In the genomic region with DNA sequence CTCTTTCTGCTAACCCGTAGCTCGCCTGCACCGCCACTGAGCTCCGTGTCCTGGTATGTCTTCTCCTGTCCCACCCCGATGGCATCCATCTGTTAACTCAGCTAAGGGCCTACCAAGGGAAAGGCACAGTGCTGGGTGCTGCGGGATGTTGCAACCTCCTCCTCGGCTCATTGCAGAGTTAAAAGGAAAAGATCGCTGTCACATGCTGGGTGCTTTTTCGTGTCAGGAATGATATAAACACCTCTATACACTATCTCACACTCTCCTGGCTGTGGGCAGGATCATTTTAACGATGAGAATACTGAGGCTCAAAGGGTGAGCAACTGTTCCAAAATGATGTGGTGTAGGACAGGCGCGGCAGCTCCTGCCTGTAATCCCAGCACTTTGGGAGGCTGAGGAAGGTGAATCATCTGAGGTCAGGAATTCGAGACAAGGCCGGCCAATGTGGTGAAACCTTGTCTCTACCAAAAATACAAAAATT, we compare ENCODE assay signal across 13 cellular contexts. TPM values are rescaled to one million over a fixed set of nuclear protein-coding genes. Genes with fewer than 3 reads are reported as not detected.
DNase-seq lines count a peak whose midpoint lies in the region; ATAC-seq and TF ChIP-seq lines count a peak whose summit lies in the region.
"Had no signal": no experiment of that assay in that cellular context is flagged by ENCODE, and none has a peak within 500 bp of the region (broad histone marks: within the 10 kb centered on the region; RNA-seq: fewer than 3 reads in every experiment).

No MANE protein-coding gene starts in this region.

- no TSS peak for BruUV-seq in mammary epithelial cell (replicated peaks; lab: Mats Ljungman, UMichigan)

- dilution Hi-C loops in mammary epithelial cell (cut with HindIII; ENCODE audit: low sequenced_read_pairs): loop anchor here (5.0 kb wide), 1 partner anchor 41 kb away; no protein-coding TSS in a partner anchor

- no peak overlapping the region for H2AFZ ChIP-seq in mammary epithelial cell (ENCODE audit: low read depth, low read length)

- H4K20me1 ChIP-seq in mammary epithelial cell (ENCODE audit: insufficient read depth, low read length): no peaks in the 10 kb centered on the region

- H3K4me1 ChIP-seq in mammary epithelial cell (ENCODE audit: insufficient read depth, low read length): peaks cover 53% of the 10 kb centered on the region
- H3K4me1 ChIP-seq in mucosa of rectum (ENCODE audit: control insufficient read depth in 2 of 2, insufficient read depth in 2 of 2, low read length in 2 of 2): peaks cover 9 to 12% of the 10 kb centered on the region in 2 donors
- H3K4me1 ChIP-seq in tibial artery: peaks cover 0 to 85% (median 49%) of the 10 kb centered on the region in 4 donors

- H3K9me3 ChIP-seq in MG63: no peaks in the 10 kb centered on the region
- no peaks in the 10 kb centered on the region for H3K9me3 ChIP-seq in mammary epithelial cell (replicated peaks; ENCODE audit: insufficient read depth, low read length)
- no peaks in the 10 kb centered on the region for H3K9me3 ChIP-seq in mucosa of rectum (ENCODE audit: control insufficient read depth in 2 of 2, low read length in 2 of 2)
- H3K9me3 ChIP-seq in tibial artery: no peaks in the 10 kb centered on the region

- WGBS in mammary epithelial cell (ENCODE audit: low coverage, missing lambda C conversion rate): 14% methylated on average over 10 of the region's 14 CpGs

- intact Hi-C loops in mammary epithelial cell (cut with micrococcal nuclease) (loop anchor here (2.0 kb wide), 2 partner anchors 97 to 143 kb away; no protein-coding TSS in a partner anchor), tibial artery (cut with DNase I; ENCODE audit: low total_unique reads) (loop anchor here (5.0 kb wide), 1 partner anchor 169 kb away; no protein-coding TSS in a partner anchor)

- TF ChIP-seq CTCF in mammary epithelial cell (conservative IDR thresholded peaks at IDR 0.05 in 1 of 2, IDR thresholded peaks at IDR 0.05 in 1 of 2; ENCODE audit: extremely low read depth in 1 of 2, insufficient read depth in 1 of 2, low read depth in 1 of 2, low read length in 2 of 2) (no peak), tibial artery (IDR thresholded peaks at IDR 0.05) (no peak), GM10266 (IDR thresholded peaks at IDR 0.05; ENCODE audit: control insufficient read depth, insufficient read depth, low read depth, missing control alignments) (no peak)

- H3K36me3 ChIP-seq in MG63 (peaks cover 49% of the 10 kb centered on the region), mammary epithelial cell (ENCODE audit: insufficient read depth, low read length) (peaks cover 8% of the 10 kb centered on the region), mucosa of rectum (ENCODE audit: control insufficient read depth in 2 of 2, insufficient read depth in 2 of 2, low read length in 2 of 2) (peaks cover 52% of the 10 kb centered on the region in 2 donors), tibial artery (peaks cover 17 to 55% (median 26%) of the 10 kb centered on the region in 3 donors)

- H3K9ac ChIP-seq in mammary epithelial cell (ENCODE audit: insufficient read depth, low read length) (peak overlapping the region; percentile 56), mucosa of rectum (ENCODE audit: low read depth in 1 of 2, low read length in 2 of 2) (no peak overlapping the region)

- no peak overlapping the region for H3K4me3 ChIP-seq in MG63
- no peak overlapping the region for H3K4me3 ChIP-seq in mammary epithelial cell (replicated peaks in 1 of 3; ENCODE audit: insufficient read depth in 1 of 3, low read depth in 2 of 3, low read length in 3 of 3)
- H3K4me3 ChIP-seq in mucosa of rectum (ENCODE audit: low read length in 2 of 2): peak overlapping the region in 1 of 2 donors; percentile 22
- H3K4me3 ChIP-seq in tibial artery: peak overlapping the region; percentile 42 to 44
- H3K4me3 ChIP-seq: dorsolateral prefrontal cortex had no signal

- H3K27ac ChIP-seq in mammary epithelial cell (ENCODE audit: insufficient read depth, low read depth, low read length) (peak overlapping the region; percentile 74), mucosa of rectum (ENCODE audit: low read depth in 2 of 2, low read length in 2 of 2) (peak overlapping the region; percentile 46 to 62), tibial artery (peak overlapping the region; percentile 78 to 95)

- H3K79me2 ChIP-seq in mammary epithelial cell (ENCODE audit: insufficient read depth, low read length): peaks cover 30% of the 10 kb centered on the region

- CTCF ChIA-PET in mammary epithelial cell (lab: Charles Lee; ENCODE audit: low non-redundant PET): interaction anchor here (0.6 to 0.8 kb wide), 3 partner anchors 119 to 185 kb away, joined by 3 to 6 read pairs (median 4); no protein-coding TSS in a partner anchor

- peak overlapping the region; percentile 60 for H3K4me2 ChIP-seq in mammary epithelial cell (ENCODE audit: insufficient read depth, low read depth, low read length)

- ATAC-seq in HG02981 (IDR thresholded peaks at IDR 0.05; ENCODE audit: unreplicated experiment): no peak

- DNase-seq in MG63: peak; percentile 33
- peak; percentile 76 for DNase-seq in mammary epithelial cell
- peak in 1 of 2 donors; percentile 77 for DNase-seq in tibial artery
- no peak for DNase-seq in GM10266 (ENCODE audit: extremely low spot score)
- no peak for DNase-seq in effector CD8-positive, alpha-beta T cell (lab: John Stamatoyannopoulos, UW)
- DNase-seq in NCI-H1694 (lab: John Stamatoyannopoulos, UW): no peak
- DNase-seq: activated CD4-positive, alpha-beta T cell treated with anti-CD3 and anti-CD28 coated beads, Interleukin-2, amount 50 U/mL, for 1 hour; activated naive CD4-positive, alpha-beta T cell treated with Interleukin-2 at 50 U/mL for 16 hours; dorsolateral prefrontal cortex; NCI-H2081; T-cell had no signal

- no peaks in the 10 kb centered on the region for H3K27me3 ChIP-seq in MG63
- H3K27me3 ChIP-seq in mammary epithelial cell (ENCODE audit: insufficient read depth, low read length): no peaks in the 10 kb centered on the region
- H3K27me3 ChIP-seq in mucosa of rectum (ENCODE audit: control insufficient read depth in 2 of 2, insufficient read depth in 2 of 2, low read length in 2 of 2): no peaks in the 10 kb centered on the region
- H3K27me3 ChIP-seq in tibial artery: no peaks in the 10 kb centered on the region
- H3K27me3 ChIP-seq: dorsolateral prefrontal cortex had no signal

- in situ Hi-C loops in mammary epithelial cell (cut with MboI; ENCODE audit: low sequenced_read_pairs in 2 of 2): loop anchor here in 1 of 2 donors (10.0 kb wide), 1 partner anchor 167 kb away; no protein-coding TSS in a partner anchor

RNA-seq across cellular contexts. Expression of a gene that starts 10.1 kb away (rescaled TPM):
- 64.6 and 123 TPM in 2 replicates for total RNA-seq in MG63 (2014; rRNA removed; shearing (Covaris generic); ENCODE audit: low replicate concordance)
- total RNA-seq in mammary epithelial cell: 10 to 100 TPM; 34.7 to 56.9 TPM
- 127 TPM for polyA plus RNA-seq in mammary epithelial cell
- polyA minus RNA-seq in mammary epithelial cell: 136 TPM

RNA-seq across cellular contexts. Expression of a gene that starts 35.5 kb away (rescaled TPM):
- 3.5 and 8.5 TPM in 2 replicates for total RNA-seq in MG63 (2014; rRNA removed; shearing (Covaris generic); ENCODE audit: low replicate concordance)
- 1 to 10 TPM; 5.8 to 7.4 TPM for total RNA-seq in mammary epithelial cell
- 4.4 TPM for polyA plus RNA-seq in mammary epithelial cell
- polyA minus RNA-seq in mammary epithelial cell: 12.1 TPM

RNA-seq across cellular contexts. Expression of a gene that starts 57.6 kb away (rescaled TPM):
- total RNA-seq in MG63 (2014; rRNA removed; shearing (Covaris generic); ENCODE audit: low replicate concordance): 575 and 712 TPM in 2 replicates
- 100 to 1,000 TPM; 210 to 354 TPM for total RNA-seq in mammary epithelial cell
- 497 TPM for polyA plus RNA-seq in mammary epithelial cell
- 395 TPM for polyA minus RNA-seq in mammary epithelial cell

Comparison
In these comparisons a context has a peak if more than half of its experiments do, and no peak if none do; other contexts are left out.
1. DNase-seq: peak in MG63 (single experiment) and mammary epithelial cell (single experiment); none in GM10266 (single experiment), effector CD8-positive, alpha-beta T cell (single experiment) and NCI-H1694 (single experiment).
2. H3K4me3 ChIP-seq: peak in tibial artery (2 of 2); none in MG63 (single experiment) and mammary epithelial cell (0 of 3).
3. Peak in every context shown above with its lines, with median percentiles within 50 percentile points of each other: H3K27ac ChIP-seq.